12 cellular contexts compared by ENCODE assay signal in the genomic region with DNA sequence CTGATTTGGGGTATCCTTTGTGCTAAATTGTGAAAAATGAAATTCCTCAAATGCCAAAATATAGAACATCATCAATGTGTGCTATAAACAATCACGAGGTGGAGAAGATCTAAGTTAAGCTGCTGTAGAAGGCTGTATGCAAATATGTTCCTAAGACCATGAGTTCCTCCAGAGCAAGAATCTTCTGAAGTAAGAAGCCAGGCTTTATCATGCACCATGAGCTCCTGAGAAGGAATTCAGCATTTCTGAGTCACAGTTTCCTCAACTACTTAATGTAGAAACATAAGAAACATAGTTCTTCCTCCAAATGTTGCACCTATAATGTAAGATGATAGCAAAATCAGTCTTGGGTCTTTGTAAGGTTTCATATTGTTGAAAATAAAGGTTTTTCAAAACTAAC.
"Had no signal": no experiment of that assay in that cellular context is flagged by ENCODE, and none has a peak within 500 bp of the region (broad histone marks: within the 10 kb centered on the region; RNA-seq: fewer than 3 reads in every experiment).

No MANE protein-coding gene starts in this region.

- H3K4me1 ChIP-seq: stomach, vagina had no signal

- H3K27ac ChIP-seq: gastroesophageal sphincter, stomach, vagina had no signal

- H3K36me3 ChIP-seq: gastroesophageal sphincter, stomach, vagina had no signal

- H3K9me3 ChIP-seq: gastroesophageal sphincter, stomach, vagina had no signal

- H3K27me3 ChIP-seq: gastroesophageal sphincter, stomach, vagina had no signal

- FAIRE-seq: colon, small intestine had no signal

- H3K4me3 ChIP-seq: gastroesophageal sphincter, lung, stomach, vagina had no signal

- DNase-seq: activated CD4-positive, alpha-beta T cell treated with anti-CD3 and anti-CD28 coated beads, Interleukin-2, amount 50 U/mL, for 4 hours; activated CD4-positive, CD25-positive, alpha-beta regulatory T cell treated with anti-CD3 and anti-CD28 coated beads, Interleukin-2, amount 50 U/mL, for 72 hours; activated T-cell treated with anti-CD3 and anti-CD28 coated beads, Interleukin-2, amount 50 U/mL, for 1 hour; amygdala; naive B cell; small intestine; stomach; T-helper 2 cell had no signal

- ATAC-seq: gastroesophageal sphincter had no signal
